3 cellular contexts compared by ENCODE assay signal in the genomic region with DNA sequence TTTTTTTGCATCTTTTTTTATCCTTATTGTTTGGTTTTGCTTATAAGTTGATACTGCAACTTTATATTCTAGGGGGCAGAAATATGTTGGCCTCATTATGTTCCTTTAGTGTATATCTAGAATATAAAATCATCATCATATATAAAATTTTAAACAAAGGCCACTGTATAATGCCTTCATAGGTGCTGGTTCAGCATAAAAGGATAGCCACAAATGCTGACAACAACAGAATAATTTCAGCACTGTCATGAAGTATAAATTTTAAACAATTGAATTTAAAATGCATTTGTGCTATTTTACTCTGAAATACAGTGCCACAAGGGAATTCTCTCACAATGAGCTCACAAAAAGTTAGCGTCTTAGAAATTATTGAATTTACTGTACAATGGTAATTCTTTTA.
A peak's percentile ranks its signal among the peaks of the same experiment; 100 is the strongest.
TF ChIP-seq lines count a peak whose summit lies in the region.

No MANE protein-coding gene starts in this region.

TF ChIP-seq in HepG2, 621 proteins besides CTCF, POLR2A, EP300 and RAD21 (continues in another document):
- no peak for TF ChIP-seq PAF1 (CRISPR knock-in tag; IDR thresholded peaks at IDR 0.05)
- no peak for TF ChIP-seq TAF1 (CRISPR knock-in tag; IDR thresholded peaks at IDR 0.05)
- no peak for TF ChIP-seq ZSCAN9 (CRISPR knock-in tag; IDR thresholded peaks at IDR 0.05; ENCODE audit: borderline replicate concordance)
- TF ChIP-seq MAFK (conservative IDR thresholded peaks at IDR 0.05 in 1 of 2, IDR thresholded peaks at IDR 0.05 in 1 of 2; ENCODE audit: low read length in 2 of 2), result peak; percentile 55 to 72; a peak in 3 of 4 replicates
- TF ChIP-seq JUN (CRISPR knock-in tag; IDR thresholded peaks at IDR 0.05), result no peak
- no peak for TF ChIP-seq ZNF672 (CRISPR knock-in tag; IDR thresholded peaks at IDR 0.05)
- TF ChIP-seq U2AF1 (optimal IDR thresholded peaks at IDR 0.05; ENCODE audit: low read depth, low read length), result no peak
- no peak for TF ChIP-seq MAX (IDR thresholded peaks at IDR 0.05)
- TF ChIP-seq AKNA (CRISPR knock-in tag; IDR thresholded peaks at IDR 0.05; ENCODE audit: borderline replicate concordance), result no peak
- TF ChIP-seq ADNP (CRISPR knock-in tag; IDR thresholded peaks at IDR 0.05), result no peak
- TF ChIP-seq, protein P1, sequence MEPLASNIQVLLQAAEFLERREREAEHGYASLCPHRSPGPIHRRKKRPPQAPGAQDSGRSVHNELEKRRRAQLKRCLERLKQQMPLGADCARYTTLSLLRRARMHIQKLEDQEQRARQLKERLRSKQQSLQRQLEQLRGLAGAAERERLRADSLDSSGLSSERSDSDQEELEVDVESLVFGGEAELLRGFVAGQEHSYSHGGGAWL (CRISPR knock-in tag; IDR thresholded peaks at IDR 0.05), result no peak
- no peak for TF ChIP-seq ZMAT5 (CRISPR knock-in tag; IDR thresholded peaks at IDR 0.05; ENCODE audit: borderline replicate concordance, low read depth)

TF ChIP-seq in A549, 52 proteins besides CTCF, POLR2A, EP300 and RAD21:
- TF ChIP-seq MAFK (IDR thresholded peaks at IDR 0.05; ENCODE audit: partially characterized antibody), result peak; percentile 57
- TF ChIP-seq, protein P2, sequence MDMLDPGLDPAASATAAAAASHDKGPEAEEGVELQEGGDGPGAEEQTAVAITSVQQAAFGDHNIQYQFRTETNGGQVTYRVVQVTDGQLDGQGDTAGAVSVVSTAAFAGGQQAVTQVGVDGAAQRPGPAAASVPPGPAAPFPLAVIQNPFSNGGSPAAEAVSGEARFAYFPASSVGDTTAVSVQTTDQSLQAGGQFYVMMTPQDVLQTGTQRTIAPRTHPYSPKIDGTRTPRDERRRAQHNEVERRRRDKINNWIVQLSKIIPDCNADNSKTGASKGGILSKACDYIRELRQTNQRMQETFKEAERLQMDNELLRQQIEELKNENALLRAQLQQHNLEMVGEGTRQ (IDR thresholded peaks at IDR 0.05), result no peak

TF ChIP-seq in IMR-90, 13 proteins besides CTCF, POLR2A, EP300 and RAD21 (continued from another document):
- TF ChIP-seq, protein P2 (IDR thresholded peaks at IDR 0.05; ENCODE audit: low read depth, low read length), result no peak
- TF ChIP-seq SMC3 (IDR thresholded peaks at IDR 0.05; ENCODE audit: low read depth, low read length) (no peak), MXI1 (IDR thresholded peaks at IDR 0.05; ENCODE audit: borderline replicate concordance, low read depth, low read length) (no peak), MAFK (IDR thresholded peaks at IDR 0.05; ENCODE audit: low read depth, low read length) (peak; percentile 58), NFE2L2 (IDR thresholded peaks at IDR 0.05; ENCODE audit: low read depth, low read length) (no peak), FOS (IDR thresholded peaks at IDR 0.05; ENCODE audit: low read depth, low read length) (no peak), MAZ (IDR thresholded peaks at IDR 0.05; ENCODE audit: borderline replicate concordance, low read depth, low read length) (no peak)
TF ChIP-seq in IMR-90: peak in this region for 1.
